Comparison of ENCODE assay signal across 9 cellular contexts in the genomic region with DNA sequence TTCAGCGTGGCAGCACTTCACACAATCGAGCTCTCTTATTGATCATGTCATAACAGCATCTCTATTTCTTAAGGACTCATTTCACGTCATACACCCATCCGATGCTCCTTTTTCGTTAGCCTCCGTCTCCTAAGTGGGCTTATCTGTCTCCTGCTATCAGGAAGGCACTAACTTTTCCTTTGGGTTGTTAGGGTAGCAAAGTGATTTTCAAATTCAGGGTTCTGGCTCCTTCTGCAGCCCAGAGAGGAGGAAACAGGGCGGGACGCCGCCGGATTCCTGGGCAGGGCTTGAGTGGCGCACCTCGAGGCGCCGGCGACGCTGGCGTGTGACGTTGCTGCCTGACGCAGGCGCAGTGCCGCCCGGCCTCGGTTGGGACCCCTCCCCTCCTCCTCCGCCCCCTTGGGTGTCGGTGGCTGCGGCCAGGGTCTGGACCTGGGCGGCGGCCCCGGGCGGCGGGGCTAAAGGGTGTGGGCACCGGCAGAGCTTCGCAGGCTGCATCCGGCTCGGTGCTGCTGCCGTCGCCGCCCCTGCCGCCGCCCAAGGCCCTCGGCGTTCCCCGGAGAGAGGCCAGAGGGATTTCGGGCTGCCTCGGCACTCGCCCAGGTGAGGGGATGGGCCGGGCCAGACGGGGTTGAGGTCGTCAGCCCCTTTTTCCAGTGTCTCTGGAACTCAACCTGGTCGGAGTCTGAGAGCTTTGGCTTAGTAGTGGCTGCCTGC. TPM values are rescaled to one million over a fixed set of nuclear protein-coding genes. Genes with fewer than 3 reads are reported as not detected.
DNase-seq lines count a peak whose midpoint lies in the region; ATAC-seq, FAIRE-seq and TF ChIP-seq lines count a peak whose summit lies in the region.
"Had no signal": no experiment of that assay in that cellular context is flagged by ENCODE, and none has a peak within 500 bp of the region (broad histone marks: within the 10 kb centered on the region; RNA-seq: fewer than 3 reads in every experiment).

A gene with protein sequence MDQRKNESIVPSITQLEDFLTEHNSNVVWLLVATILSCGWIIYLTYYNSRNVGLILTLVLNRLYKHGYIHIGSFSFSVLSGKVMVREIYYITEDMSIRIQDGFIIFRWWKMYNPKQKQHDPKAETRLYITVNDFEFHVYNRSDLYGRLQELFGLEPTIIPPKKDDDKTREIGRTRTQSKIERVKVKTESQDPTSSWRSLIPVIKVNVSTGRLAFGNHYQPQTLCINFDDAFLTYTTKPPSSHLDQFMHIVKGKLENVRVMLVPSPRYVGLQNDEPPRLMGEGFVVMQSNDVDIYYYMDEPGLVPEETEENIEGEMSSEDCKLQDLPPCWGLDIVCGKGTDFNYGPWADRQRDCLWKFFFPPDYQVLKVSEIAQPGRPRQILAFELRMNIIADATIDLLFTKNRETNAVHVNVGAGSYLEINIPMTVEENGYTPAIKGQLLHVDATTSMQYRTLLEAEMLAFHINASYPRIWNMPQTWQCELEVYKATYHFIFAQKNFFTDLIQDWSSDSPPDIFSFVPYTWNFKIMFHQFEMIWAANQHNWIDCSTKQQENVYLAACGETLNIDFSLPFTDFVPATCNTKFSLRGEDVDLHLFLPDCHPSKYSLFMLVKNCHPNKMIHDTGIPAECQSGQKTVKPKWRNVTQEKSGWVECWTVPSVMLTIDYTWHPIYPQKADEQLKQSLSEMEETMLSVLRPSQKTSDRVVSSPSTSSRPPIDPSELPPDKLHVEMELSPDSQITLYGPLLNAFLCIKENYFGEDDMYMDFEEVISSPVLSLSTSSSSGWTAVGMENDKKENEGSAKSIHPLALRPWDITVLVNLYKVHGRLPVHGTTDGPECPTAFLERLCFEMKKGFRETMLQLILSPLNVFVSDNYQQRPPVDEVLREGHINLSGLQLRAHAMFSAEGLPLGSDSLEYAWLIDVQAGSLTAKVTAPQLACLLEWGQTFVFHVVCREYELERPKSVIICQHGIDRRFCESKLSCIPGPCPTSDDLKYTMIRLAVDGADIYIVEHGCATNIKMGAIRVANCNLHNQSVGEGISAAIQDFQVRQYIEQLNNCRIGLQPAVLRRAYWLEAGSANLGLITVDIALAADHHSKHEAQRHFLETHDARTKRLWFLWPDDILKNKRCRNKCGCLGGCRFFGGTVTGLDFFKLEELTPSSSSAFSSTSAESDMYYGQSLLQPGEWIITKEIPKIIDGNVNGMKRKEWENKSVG (N-terminal part only) (plus strand): TSS at position 350 of the 717 bp plus-strand sequence. CDS start 18,317 bp downstream, outside the sequence.

- peaks cover 0 to 11% of the 10 kb centered on the region in 2 donors for H3K36me3 ChIP-seq in kidney (ENCODE audit: control insufficient read depth in 1 of 2, insufficient read depth in 2 of 2, low read length in 2 of 2)

- H3K9ac ChIP-seq in kidney (ENCODE audit: low read length in 2 of 2) = peak within 1 kb of the TSS; percentile 92 to 95

- H3K27ac ChIP-seq in kidney (ENCODE audit: low read depth in 2 of 2, low read length in 2 of 2) = peak within 1 kb of the TSS; percentile 94 to 95

- peak; percentile 96 for DNase-seq in AG08396 (ENCODE audit: low spot score)
- peak; percentile 85 for DNase-seq in NCI-H345 (lab: John Stamatoyannopoulos, UW)
- DNase-seq in activated CD4-positive, alpha-beta T cell treated with anti-CD3 and anti-CD28 coated beads for 1 hour = peak; percentile 83
- peak; percentile 93 for DNase-seq in cerebellum (ENCODE audit: low spot score)
- DNase-seq in kidney = peak; percentile 97
- peak; percentile 92 for DNase-seq in stimulated activated CD4-positive, alpha-beta T cell treated with anti-CD3 and anti-CD28 coated beads, Interleukin-15, amount 100 ng/mL, for 24 hours

- H3K4me3 ChIP-seq in kidney (ENCODE audit: low read length in 2 of 2) = peak within 1 kb of the TSS; percentile 90 to 91

- intact Hi-C loops in kidney (cut with DNase I) = no loop called here

- H3K4me1 ChIP-seq in kidney (ENCODE audit: control insufficient read depth in 1 of 2, insufficient read depth in 1 of 2, low read depth in 1 of 2, low read length in 2 of 2) = peaks cover 0 to 3% of the 10 kb centered on the region in 2 donors

- ATAC-seq in GM18907 (IDR thresholded peaks at IDR 0.05; ENCODE audit: unreplicated experiment) (peak; percentile 98), HG03159 (IDR thresholded peaks at IDR 0.05; ENCODE audit: unreplicated experiment) (peak; percentile 97)

- no peak for FAIRE-seq in kidney (lab: Jason Lieb, UNC)
- FAIRE-seq: TTC549 had no signal

- no peak for TF ChIP-seq CTCF in kidney (IDR thresholded peaks at IDR 0.05; ENCODE audit: borderline replicate concordance, extremely low read depth, insufficient read depth)

- H3K9me3 ChIP-seq in kidney (ENCODE audit: control insufficient read depth in 1 of 2, low read length in 2 of 2) = no peaks in the 10 kb centered on the region

RNA-seq across cellular contexts. Expression of the gene that starts here (rescaled TPM):
- total RNA-seq in cerebellum (244 TPM), kidney (74.2 TPM)
- polyA plus RNA-seq in kidney (ENCODE audit: insufficient read depth, low read depth, low replicate concordance) = 14.2 TPM

Comparison
In these comparisons a context has a peak if more than half of its experiments do, and no peak if none do; other contexts are left out.
1. Peak in every context shown above with its lines: DNase-seq, ATAC-seq, H3K4me3 ChIP-seq and H3K27ac ChIP-seq.